22 cellular contexts compared by ENCODE assay signal in genomic region chr9:77765781-77766259, GRCh38.
"Had no signal": no experiment of that assay in that cellular context is flagged by ENCODE, and none has a peak within 500 bp of the region (broad histone marks: within the 10 kb centered on the region; RNA-seq: fewer than 3 reads in every experiment).

No MANE protein-coding gene starts in this region.

- H3K36me3 ChIP-seq: brain microvascular endothelial cell, gastrocnemius medialis, right atrium auricular region, uterus, WERI-Rb-1 had no signal

- H3K9me3 ChIP-seq: gastrocnemius medialis, right atrium auricular region, uterus had no signal

- H3K27ac Mint-ChIP-seq: activated CD8-positive, alpha-beta T cell treated with anti-CD3 and anti-CD28 coated beads, Interleukin-2, amount 10 ng/mL, durations not matched to agents 7 days and 5 days; activated naive CD4-positive, alpha-beta T cell treated with anti-CD3 and anti-CD28 coated beads for 36 hours; activated naive CD8-positive, alpha-beta T cell treated with anti-CD3 and anti-CD28 coated beads, Interleukin-2, amount 10 ng/mL, durations not matched to agents 7 days and 5 days; activated T-cell treated with anti-CD3 and anti-CD28 coated beads, Interleukin-2, amount 50 U/mL, for 24 hours; natural killer cell treated with Interleukin-12 subunit alpha and Interleukin-12 subunit beta and Interleukin-15 and Interleukin-18, amount 100 ng/mL, for 72 hours; stimulated activated naive CD8-positive, alpha-beta T cell treated with anti-CD3 and anti-CD28 coated beads, Interleukin-15, Interleukin-2, amounts not matched to agents 100 ng/mL and 50 ng/mL, for 24 hours; type B pancreatic cell had no signal

- ATAC-seq: activated CD8-positive, alpha-beta T cell treated with anti-CD3 and anti-CD28 coated beads, Interleukin-2, amount 10 ng/mL, durations not matched to agents 7 days and 5 days; gastrocnemius medialis; left ventricle myocardium superior; SK-N-SH treated with all-trans-retinoic acid at 6 μM for 48 hours; T-helper 17 cell had no signal

- H3K9me3 Mint-ChIP-seq: activated naive CD4-positive, alpha-beta T cell treated with anti-CD3 and anti-CD28 coated beads for 36 hours; activated naive CD8-positive, alpha-beta T cell treated with anti-CD3 and anti-CD28 coated beads, Interleukin-2, amount 10 ng/mL, durations not matched to agents 7 days and 5 days; natural killer cell treated with Interleukin-12 subunit alpha and Interleukin-12 subunit beta and Interleukin-15 and Interleukin-18, amount 100 ng/mL, for 72 hours had no signal

- H3K4me3 Mint-ChIP-seq: activated CD8-positive, alpha-beta T cell treated with anti-CD3 and anti-CD28 coated beads, Interleukin-2, amount 10 ng/mL, durations not matched to agents 7 days and 5 days; activated naive CD4-positive, alpha-beta T cell treated with anti-CD3 and anti-CD28 coated beads for 36 hours; activated naive CD8-positive, alpha-beta T cell treated with anti-CD3 and anti-CD28 coated beads, Interleukin-2, amount 10 ng/mL, durations not matched to agents 7 days and 5 days; activated T-cell treated with anti-CD3 and anti-CD28 coated beads, Interleukin-2, amount 50 U/mL, for 24 hours; natural killer cell treated with Interleukin-12 subunit alpha and Interleukin-12 subunit beta and Interleukin-15 and Interleukin-18, amount 100 ng/mL, for 72 hours; stimulated activated naive CD8-positive, alpha-beta T cell treated with anti-CD3 and anti-CD28 coated beads, Interleukin-15, Interleukin-2, amounts not matched to agents 100 ng/mL and 50 ng/mL, for 24 hours; T-helper 17 cell; type B pancreatic cell had no signal

- H3K36me3 Mint-ChIP-seq: natural killer cell treated with Interleukin-12 subunit alpha and Interleukin-12 subunit beta and Interleukin-15 and Interleukin-18, amount 100 ng/mL, for 72 hours had no signal

- H3K27me3 ChIP-seq: brain microvascular endothelial cell, gastrocnemius medialis, right atrium auricular region, uterus had no signal

- DNase-seq: activated CD8-positive, alpha-beta T cell treated with anti-CD3 and anti-CD28 coated beads, Interleukin-2, amount 10 ng/mL, durations not matched to agents 7 days and 5 days; activated effector memory CD4-positive, alpha-beta T cell treated with Interleukin-2 at 50 U/mL for 16 hours; activated naive CD4-positive, alpha-beta T cell treated with anti-CD3 and anti-CD28 coated beads for 36 hours; activated naive CD8-positive, alpha-beta T cell treated with anti-CD3 and anti-CD28 coated beads, Interleukin-2, amount 10 ng/mL, durations not matched to agents 7 days and 5 days; activated T-cell treated with anti-CD3 and anti-CD28 coated beads, Interleukin-2, amount 50 U/mL, for 24 hours; brain microvascular endothelial cell; erythroblast; gastrocnemius medialis; glutamatergic neuron; left ventricle myocardium superior; stimulated activated CD4-positive, alpha-beta T cell treated with anti-CD3 and anti-CD28 coated beads, Interleukin-2, amount 100 ng/mL, for 48 hours; substantia nigra; T-helper 17 cell; T1000; uterus; WERI-Rb-1 had no signal

- H3K4me3 ChIP-seq: gastrocnemius medialis, mucosa of descending colon, right atrium auricular region, uterus had no signal

- H3K27ac ChIP-seq: brain microvascular endothelial cell, gastrocnemius medialis, right atrium auricular region, WERI-Rb-1 had no signal

- H3K4me1 ChIP-seq: gastrocnemius medialis, right atrium auricular region, uterus had no signal

- H3K4me1 Mint-ChIP-seq: activated naive CD8-positive, alpha-beta T cell treated with anti-CD3 and anti-CD28 coated beads, Interleukin-2, amount 10 ng/mL, durations not matched to agents 7 days and 5 days; T-helper 17 cell had no signal

- H3K27me3 Mint-ChIP-seq: activated naive CD8-positive, alpha-beta T cell treated with anti-CD3 and anti-CD28 coated beads, Interleukin-2, amount 10 ng/mL, durations not matched to agents 7 days and 5 days; activated T-cell treated with anti-CD3 and anti-CD28 coated beads, Interleukin-2, amount 50 U/mL, for 24 hours; natural killer cell treated with Interleukin-12 subunit alpha and Interleukin-12 subunit beta and Interleukin-15 and Interleukin-18, amount 100 ng/mL, for 72 hours; stimulated activated naive CD8-positive, alpha-beta T cell treated with anti-CD3 and anti-CD28 coated beads, Interleukin-15, Interleukin-2, amounts not matched to agents 100 ng/mL and 50 ng/mL, for 24 hours; T-helper 17 cell; type B pancreatic cell had no signal
